In genomic region chr19:5782945-5783919, GRCh38 we compare ENCODE assay signal across 20 cellular contexts. TPM values are rescaled to one million over a fixed set of nuclear protein-coding genes. Genes with fewer than 3 reads are reported as not detected.
A peak's percentile ranks its signal among the peaks of the same experiment; 100 is the strongest.
DNase-seq lines count a peak whose midpoint lies in the region; ATAC-seq and TF ChIP-seq lines count a peak whose summit lies in the region.
"Had no signal": no experiment of that assay in that cellular context is flagged by ENCODE, and none has a peak within 500 bp of the region (broad histone marks: within the 10 kb centered on the region; RNA-seq: fewer than 3 reads in every experiment).

No MANE protein-coding gene starts in this region.

- H3K27me3 Mint-ChIP-seq in stimulated activated naive CD8-positive, alpha-beta T cell treated with anti-CD3 and anti-CD28 coated beads, Interleukin-15, amount 100 ng/mL, for 72 hours = no peaks in the 10 kb centered on the region
- H3K27me3 Mint-ChIP-seq in T-helper 17 cell (no peaks in the 10 kb centered on the region), type B pancreatic cell (no peaks in the 10 kb centered on the region)
- H3K27me3 Mint-ChIP-seq: B cell had no signal

- H3K4me1 Mint-ChIP-seq in stimulated activated naive CD8-positive, alpha-beta T cell treated with anti-CD3 and anti-CD28 coated beads, Interleukin-15, amount 100 ng/mL, for 72 hours = peaks cover 23% of the 10 kb centered on the region
- H3K4me1 Mint-ChIP-seq in T-helper 17 cell = no peaks in the 10 kb centered on the region
- no peaks in the 10 kb centered on the region for H3K4me1 Mint-ChIP-seq in type B pancreatic cell (ENCODE audit: unreplicated experiment)
- H3K4me1 Mint-ChIP-seq: B cell, CD14-positive monocyte had no signal

- no peaks in the 10 kb centered on the region for H3K9me3 ChIP-seq in T-helper 17 cell (ENCODE audit: control insufficient read depth, low read length, poor library complexity, severe bottlenecking)

- H3K36me3 Mint-ChIP-seq in T-helper 17 cell (ENCODE audit: low read depth) (peaks cover 4% of the 10 kb centered on the region), type B pancreatic cell (no peaks in the 10 kb centered on the region)

- ATAC-seq in stimulated activated naive CD8-positive, alpha-beta T cell treated with anti-CD3 and anti-CD28 coated beads, Interleukin-15, amount 100 ng/mL, for 72 hours = peak; percentile 24
- no peak for ATAC-seq in stimulated activated naive CD8-positive, alpha-beta T cell treated with anti-CD3 and anti-CD28 coated beads, Interleukin-15, Interleukin-2, amounts not matched to agents 100 U/mL and 50 U/mL, for 24 hours
- ATAC-seq in T-helper 17 cell (peak; percentile 12), left colon (peak; percentile 9)
- ATAC-seq: Right ventricle myocardium inferior had no signal

- intact Hi-C loops in left colon (cut with DNase I, micrococcal nuclease) = no loop called here

- no peak for TF ChIP-seq CTCF in type B pancreatic cell (conservative IDR thresholded peaks at IDR 0.05)

- no peak for DNase-seq in stimulated activated naive CD8-positive, alpha-beta T cell treated with anti-CD3 and anti-CD28 coated beads, Interleukin-15, amount 100 ng/mL, for 72 hours
- no peak for DNase-seq in stimulated activated naive CD8-positive, alpha-beta T cell treated with anti-CD3 and anti-CD28 coated beads, Interleukin-15, Interleukin-2, amounts not matched to agents 100 U/mL and 50 U/mL, for 24 hours
- DNase-seq in T-helper 17 cell (no peak), left colon (no peak), DMS53 treated with DMSO at 0.1 percent for 48 hours (lab: John Stamatoyannopoulos, UW; ENCODE audit: unreplicated experiment) (no peak), type B pancreatic cell (ENCODE audit: extremely low spot score, unreplicated experiment) (no peak), COR-L47 (lab: John Stamatoyannopoulos, UW) (no peak)
- DNase-seq: DMS53, KBM-7, MM.1S, NCI-H1048, NCI-H1417 treated with DMSO at 0.1 percent for 48 hours, NCI-H187, NCI-H446, NCI-H526, OCI-M1 had no signal

- H3K9me3 Mint-ChIP-seq in stimulated activated naive CD8-positive, alpha-beta T cell treated with anti-CD3 and anti-CD28 coated beads, Interleukin-15, amount 100 ng/mL, for 72 hours = no peaks in the 10 kb centered on the region
- H3K9me3 Mint-ChIP-seq in type B pancreatic cell = no peaks in the 10 kb centered on the region

- no peak overlapping the region for H3K4me3 Mint-ChIP-seq in stimulated activated naive CD8-positive, alpha-beta T cell treated with anti-CD3 and anti-CD28 coated beads, Interleukin-15, amount 100 ng/mL, for 72 hours
- H3K4me3 Mint-ChIP-seq in T-helper 17 cell (no peak overlapping the region), type B pancreatic cell (no peak overlapping the region)
- H3K4me3 Mint-ChIP-seq: B cell, CD14-positive monocyte had no signal

- peak overlapping the region in 1 of 2 donors; percentile 67 for H3K27ac Mint-ChIP-seq in stimulated activated naive CD8-positive, alpha-beta T cell treated with anti-CD3 and anti-CD28 coated beads, Interleukin-15, amount 100 ng/mL, for 72 hours
- no peak overlapping the region for H3K27ac Mint-ChIP-seq in T-helper 17 cell
- no peak overlapping the region for H3K27ac Mint-ChIP-seq in type B pancreatic cell
- H3K27ac Mint-ChIP-seq: B cell had no signal

RNA-seq across cellular contexts. Expression of gene PRR22, which starts 1.3 kb away (rescaled TPM):
- total RNA-seq in T-helper 17 cell (1 to 10 TPM; 3.8 to 3.9 TPM), left colon (1 to 10 TPM; 2.6 to 4.5 TPM), type B pancreatic cell (ENCODE audit: low replicate concordance) (3.3 and 5.2 TPM in 2 replicates)

RNA-seq across cellular contexts. Expression of gene DUS3L, which starts 7.7 kb away (rescaled TPM):
- total RNA-seq in T-helper 17 cell = 100 to 1,000 TPM; 128 to 131 TPM
- 10 to 100 TPM; 24.8 to 39.4 TPM for total RNA-seq in left colon
- total RNA-seq in type B pancreatic cell (ENCODE audit: low replicate concordance) = 38.6 and 45.0 TPM in 2 replicates

RNA-seq across cellular contexts. Expression of gene NRTN, which starts 21.6 kb away (rescaled TPM):
- total RNA-seq in T-helper 17 cell (under 1 TPM; 0.35 to 0.39 TPM), left colon (1 to 10 TPM; 1.2 to 1.7 TPM), type B pancreatic cell (ENCODE audit: low replicate concordance) (2.8 and 5.4 TPM in 2 replicates)
- total RNA-seq: B cell had no signal

RNA-seq across cellular contexts. Expression of gene FUT6, which starts 56.3 kb away (rescaled TPM):
- total RNA-seq in T-helper 17 cell = not detected
- total RNA-seq in left colon = 10 to 100 TPM; 61.6 to 74.8 TPM
- total RNA-seq in type B pancreatic cell (ENCODE audit: low replicate concordance) = 0.87 and 1.4 TPM in 2 replicates
- total RNA-seq: B cell, H1, Right ventricle myocardium inferior had no signal
